In genomic region chrX:1582686-1583437, GRCh38 we compare ENCODE assay signal across 8 cellular contexts.
DNase-seq lines count a peak whose midpoint lies in the region; ATAC-seq lines count a peak whose summit lies in the region.

No MANE protein-coding gene starts in this region.

- no peaks in the 10 kb centered on the region for H3K9me3 Mint-ChIP-seq in dendritic cell treated with granulocyte-macrophage colony-stimulating factor and Interleukin-4, amounts not matched to agents 40 ng/mL and 50 ng/mL, for 4 days
- H3K9me3 Mint-ChIP-seq in stimulated activated naive CD8-positive, alpha-beta T cell treated with anti-CD3 and anti-CD28 coated beads, Interleukin-15, Interleukin-2, amounts not matched to agents 100 ng/mL and 50 ng/mL, for 24 hours: no peaks in the 10 kb centered on the region

- H3K36me3 Mint-ChIP-seq in dendritic cell treated with granulocyte-macrophage colony-stimulating factor and Interleukin-4, amounts not matched to agents 40 ng/mL and 50 ng/mL, for 4 days (ENCODE audit: low read depth): no peaks in the 10 kb centered on the region
- no peaks in the 10 kb centered on the region for H3K36me3 Mint-ChIP-seq in stimulated activated naive CD8-positive, alpha-beta T cell treated with anti-CD3 and anti-CD28 coated beads, Interleukin-15, Interleukin-2, amounts not matched to agents 100 ng/mL and 50 ng/mL, for 24 hours (ENCODE audit: low read depth)

- peak; percentile 84 for ATAC-seq in HG03354 (IDR thresholded peaks at IDR 0.05; ENCODE audit: poor library complexity, severe bottlenecking, unreplicated experiment)

- H3K27me3 Mint-ChIP-seq in dendritic cell treated with granulocyte-macrophage colony-stimulating factor and Interleukin-4, amounts not matched to agents 40 ng/mL and 50 ng/mL, for 4 days: no peaks in the 10 kb centered on the region
- H3K27me3 Mint-ChIP-seq in stimulated activated naive CD8-positive, alpha-beta T cell treated with anti-CD3 and anti-CD28 coated beads, Interleukin-15, Interleukin-2, amounts not matched to agents 100 ng/mL and 50 ng/mL, for 24 hours: no peaks in the 10 kb centered on the region

- peaks cover 13% of the 10 kb centered on the region for H3K4me1 Mint-ChIP-seq in dendritic cell treated with granulocyte-macrophage colony-stimulating factor and Interleukin-4, amounts not matched to agents 40 ng/mL and 50 ng/mL, for 4 days (ENCODE audit: low read depth)
- H3K4me1 Mint-ChIP-seq in stimulated activated naive CD8-positive, alpha-beta T cell treated with anti-CD3 and anti-CD28 coated beads, Interleukin-15, Interleukin-2, amounts not matched to agents 100 ng/mL and 50 ng/mL, for 24 hours (ENCODE audit: low read depth): peaks cover 29% of the 10 kb centered on the region

- peak overlapping the region; percentile 61 for H3K27ac Mint-ChIP-seq in dendritic cell treated with granulocyte-macrophage colony-stimulating factor and Interleukin-4, amounts not matched to agents 40 ng/mL and 50 ng/mL, for 4 days
- peak overlapping the region; percentile 83 for H3K27ac Mint-ChIP-seq in stimulated activated naive CD8-positive, alpha-beta T cell treated with anti-CD3 and anti-CD28 coated beads, Interleukin-15, Interleukin-2, amounts not matched to agents 100 ng/mL and 50 ng/mL, for 24 hours

- no peak overlapping the region for H3K4me3 Mint-ChIP-seq in dendritic cell treated with granulocyte-macrophage colony-stimulating factor and Interleukin-4, amounts not matched to agents 40 ng/mL and 50 ng/mL, for 4 days
- H3K4me3 Mint-ChIP-seq in stimulated activated naive CD8-positive, alpha-beta T cell treated with anti-CD3 and anti-CD28 coated beads, Interleukin-15, Interleukin-2, amounts not matched to agents 100 ng/mL and 50 ng/mL, for 24 hours: peak overlapping the region; percentile 12

- peak; percentile 83 for DNase-seq in activated naive CD4-positive, alpha-beta T cell treated with Interleukin-2 at 50 U/mL for 16 hours
- no peak for DNase-seq in activated naive CD4-positive, alpha-beta T cell treated with anti-CD3 and anti-CD28 coated beads, Interleukin-2, amount 50 U/mL, for 16 hours
- DNase-seq in T-helper 2 cell (peak in 3 of 5 experiments; percentile 19 to 95 (median 56)), NCI-H524 treated with DMSO at 0.1 percent for 48 hours (lab: John Stamatoyannopoulos, UW) (no peak), NCI-H526 (lab: John Stamatoyannopoulos, UW) (no peak)

- intact Hi-C loops in dendritic cell treated with granulocyte-macrophage colony-stimulating factor and Interleukin-4, amounts not matched to agents 40 ng/mL and 50 ng/mL, for 4 days (cut with micrococcal nuclease): loop anchor here (5.0 kb wide), 1 partner anchor 46 kb away; the partner anchor contains the start of gene P2RY8

Comparison
In these comparisons a context has a peak if more than half of its experiments do, and no peak if none do; other contexts are left out.
1. DNase-seq: peak in activated naive CD4-positive, alpha-beta T cell treated with Interleukin-2 at 50 U/mL for 16 hours (single experiment) and T-helper 2 cell (3 of 5); none in activated naive CD4-positive, alpha-beta T cell treated with anti-CD3 and anti-CD28 coated beads, Interleukin-2, amount 50 U/mL, for 16 hours (single experiment), NCI-H524 treated with DMSO at 0.1 percent for 48 hours (single experiment) and NCI-H526 (0 of 2).